Comparison of ENCODE assay signal across 23 cellular contexts in the genomic region with DNA sequence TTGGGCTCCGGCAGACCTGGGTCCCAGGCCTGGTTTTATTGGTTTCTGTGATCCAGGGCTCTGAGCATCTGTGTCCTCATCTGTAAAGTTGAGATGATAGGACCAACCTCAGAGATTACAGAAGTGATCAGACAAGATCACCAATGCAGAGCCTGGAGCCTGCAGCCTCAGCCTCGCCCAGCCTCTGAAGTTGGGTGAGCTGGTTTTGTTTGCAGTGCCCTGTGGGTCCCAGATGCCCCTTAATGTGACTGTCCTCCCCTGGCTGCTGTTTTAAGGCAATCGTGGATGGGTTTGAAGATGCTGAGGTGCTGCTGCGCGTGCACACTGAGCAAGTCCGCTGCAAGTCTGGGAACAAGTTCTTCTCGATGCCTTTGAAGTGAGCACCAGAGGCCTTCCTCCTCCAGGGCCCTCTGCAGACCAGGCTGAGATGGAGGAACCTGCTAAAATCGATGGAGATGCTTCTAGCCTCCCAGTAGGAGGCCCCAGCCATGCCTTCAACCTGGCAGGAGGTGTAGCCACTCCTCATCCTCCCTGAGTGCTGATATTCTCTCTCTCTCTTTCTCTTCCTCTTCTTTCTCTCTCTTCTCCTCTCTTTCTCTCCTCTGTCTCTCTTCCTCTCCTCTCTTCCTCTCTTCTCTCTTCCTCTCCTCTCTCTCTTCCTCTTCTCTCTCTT. TPM values are rescaled to one million over a fixed set of nuclear protein-coding genes. Genes with fewer than 3 reads are reported as not detected.
A peak's percentile ranks its signal among the peaks of the same experiment; 100 is the strongest.
DNase-seq lines count a peak whose midpoint lies in the region; ATAC-seq and TF ChIP-seq lines count a peak whose summit lies in the region.
"Had no signal": no experiment of that assay in that cellular context is flagged by ENCODE, and none has a peak within 500 bp of the region (broad histone marks: within the 10 kb centered on the region; RNA-seq: fewer than 3 reads in every experiment).

No MANE protein-coding gene starts in this region.

- peak overlapping the region; percentile 40 for H3K27ac ChIP-seq in DOHH2 (ENCODE audit: low read depth, low read length)
- no peak overlapping the region for H3K27ac ChIP-seq in upper lobe of right lung
- H3K27ac ChIP-seq: BLaER1, GM23248, parathyroid adenoma, right atrium auricular region, SK-N-MC, transverse colon had no signal

- no peaks in the 10 kb centered on the region for H4K20me1 ChIP-seq in DOHH2 (ENCODE audit: control insufficient read depth, insufficient read depth, low read depth, low read length)

- H3K36me3 ChIP-seq in DOHH2 (ENCODE audit: control insufficient read depth, low read length) (no peaks in the 10 kb centered on the region), upper lobe of right lung (peaks cover 23% of the 10 kb centered on the region)
- H3K36me3 ChIP-seq: transverse colon had no signal

- H3K4me2 ChIP-seq in DOHH2 (ENCODE audit: low read length), result peak overlapping the region; percentile 9; the same call in 1 of the 2 replicates
- H3K4me2 ChIP-seq: BLaER1, smooth muscle cell had no signal

- H3K4me1 Mint-ChIP-seq in activated naive CD8-positive, alpha-beta T cell treated with anti-CD3 and anti-CD28 coated beads, Interleukin-2, amount 10 ng/mL, durations not matched to agents 7 days and 5 days, result peaks cover 14% of the 10 kb centered on the region
- H3K4me1 Mint-ChIP-seq in activated naive CD8-positive, alpha-beta T cell treated with anti-CD3 and anti-CD28 coated beads, Interleukin-2, amount 50 U/mL, for 24 hours, result peaks cover 13% of the 10 kb centered on the region
- peaks cover 22% of the 10 kb centered on the region for H3K4me1 Mint-ChIP-seq in central memory CD8-positive, alpha-beta T cell
- peaks cover 13% of the 10 kb centered on the region for H3K4me1 Mint-ChIP-seq in osteocyte (ENCODE audit: unreplicated experiment)

- H3K4me1 ChIP-seq in DOHH2 (ENCODE audit: control insufficient read depth, low read length) (peaks cover 23% of the 10 kb centered on the region), upper lobe of right lung (peaks cover 28% of the 10 kb centered on the region)

- H3K9me3 Mint-ChIP-seq in activated naive CD8-positive, alpha-beta T cell treated with anti-CD3 and anti-CD28 coated beads, Interleukin-2, amount 10 ng/mL, durations not matched to agents 7 days and 5 days, result no peaks in the 10 kb centered on the region
- no peaks in the 10 kb centered on the region for H3K9me3 Mint-ChIP-seq in activated naive CD8-positive, alpha-beta T cell treated with anti-CD3 and anti-CD28 coated beads, Interleukin-2, amount 50 U/mL, for 24 hours
- H3K9me3 Mint-ChIP-seq in central memory CD8-positive, alpha-beta T cell, result no peaks in the 10 kb centered on the region
- no peaks in the 10 kb centered on the region for H3K9me3 Mint-ChIP-seq in osteocyte (ENCODE audit: unreplicated experiment)
- H3K9me3 Mint-ChIP-seq: nephron progenitor cell; T-helper 1 cell treated with Interleukin-12 subunit alpha and Interleukin-12 subunit beta and Interleukin-4 antibody, amounts not matched to agents 30 μg/mL and 1 μg/mL, for 36 hours had no signal

- peaks cover 7% of the 10 kb centered on the region for H3K36me3 Mint-ChIP-seq in activated naive CD8-positive, alpha-beta T cell treated with anti-CD3 and anti-CD28 coated beads, Interleukin-2, amount 10 ng/mL, durations not matched to agents 7 days and 5 days
- H3K36me3 Mint-ChIP-seq in activated naive CD8-positive, alpha-beta T cell treated with anti-CD3 and anti-CD28 coated beads, Interleukin-2, amount 50 U/mL, for 24 hours (ENCODE audit: low read depth), result no peaks in the 10 kb centered on the region
- H3K36me3 Mint-ChIP-seq in central memory CD8-positive, alpha-beta T cell (ENCODE audit: insufficient read depth), result peaks cover 14% of the 10 kb centered on the region
- H3K36me3 Mint-ChIP-seq in osteocyte (ENCODE audit: unreplicated experiment), result peaks cover 5% of the 10 kb centered on the region
- H3K36me3 Mint-ChIP-seq: brain had no signal

- H3K9me2 ChIP-seq in DOHH2 (replicated peaks; ENCODE audit: control insufficient read depth, low read length), result no peaks in the 10 kb centered on the region

- H3K27me3 ChIP-seq in DOHH2 (ENCODE audit: control insufficient read depth, low read length), result no peaks in the 10 kb centered on the region
- no peaks in the 10 kb centered on the region for H3K27me3 ChIP-seq in upper lobe of right lung
- H3K27me3 ChIP-seq: right atrium auricular region, transverse colon had no signal

- POLR2A ChIA-PET in activated naive CD8-positive, alpha-beta T cell treated with anti-CD3 and anti-CD28 coated beads, Interleukin-2, amount 10 ng/mL, durations not matched to agents 7 days and 5 days (lab: Charles Lee), result interaction anchor here (0.6 kb wide), 1 partner anchor 12 kb away, joined by 5 read pairs; no protein-coding TSS in a partner anchor

- TF ChIP-seq CTCF in DOHH2 (IDR thresholded peaks at IDR 0.05; ENCODE audit: low read depth, low read length, poor library complexity, severe bottlenecking) (no peak), upper lobe of right lung (IDR thresholded peaks at IDR 0.05) (no peak), osteocyte (IDR thresholded peaks at IDR 0.05) (no peak)

- intact Hi-C loops in upper lobe of right lung (cut with DNase I), result loop anchor here (5.0 kb wide), 1 partner anchor 102 kb away; no protein-coding TSS in a partner anchor

- H3K9me3 ChIP-seq in DOHH2 (ENCODE audit: control insufficient read depth, insufficient read depth, low read length) (no peaks in the 10 kb centered on the region), upper lobe of right lung (no peaks in the 10 kb centered on the region)
- H3K9me3 ChIP-seq: BLaER1, mucosa of descending colon, right atrium auricular region, transverse colon had no signal

- no peak overlapping the region for H3K4me3 Mint-ChIP-seq in activated naive CD8-positive, alpha-beta T cell treated with anti-CD3 and anti-CD28 coated beads, Interleukin-2, amount 10 ng/mL, durations not matched to agents 7 days and 5 days
- no peak overlapping the region for H3K4me3 Mint-ChIP-seq in activated naive CD8-positive, alpha-beta T cell treated with anti-CD3 and anti-CD28 coated beads, Interleukin-2, amount 50 U/mL, for 24 hours
- H3K4me3 Mint-ChIP-seq in central memory CD8-positive, alpha-beta T cell, result peak overlapping the region; percentile 21
- H3K4me3 Mint-ChIP-seq in osteocyte (ENCODE audit: unreplicated experiment), result no peak overlapping the region
- H3K4me3 Mint-ChIP-seq: nephron progenitor cell; T-helper 1 cell treated with Interleukin-12 subunit alpha and Interleukin-12 subunit beta and Interleukin-4 antibody, amounts not matched to agents 30 μg/mL and 1 μg/mL, for 36 hours had no signal

- H3K4me3 ChIP-seq in DOHH2 (ENCODE audit: low read length) (no peak overlapping the region), upper lobe of right lung (no peak overlapping the region)
- H3K4me3 ChIP-seq: BLaER1, GM12878, GM23248, lung, mucosa of descending colon, right atrium auricular region, SK-N-MC, smooth muscle cell, transverse colon had no signal

- no peaks in the 10 kb centered on the region for H3K79me2 ChIP-seq in DOHH2 (ENCODE audit: control insufficient read depth, low read length)
- H3K79me2 ChIP-seq: parathyroid adenoma had no signal

- peak overlapping the region; percentile 84 for H3K27ac Mint-ChIP-seq in activated naive CD8-positive, alpha-beta T cell treated with anti-CD3 and anti-CD28 coated beads, Interleukin-2, amount 10 ng/mL, durations not matched to agents 7 days and 5 days
- no peak overlapping the region for H3K27ac Mint-ChIP-seq in activated naive CD8-positive, alpha-beta T cell treated with anti-CD3 and anti-CD28 coated beads, Interleukin-2, amount 50 U/mL, for 24 hours
- H3K27ac Mint-ChIP-seq in central memory CD8-positive, alpha-beta T cell (ENCODE audit: low read depth), result peak overlapping the region; percentile 94
- no peak overlapping the region for H3K27ac Mint-ChIP-seq in osteocyte (ENCODE audit: unreplicated experiment)
- H3K27ac Mint-ChIP-seq: nephron progenitor cell had no signal

- DNase-seq in activated naive CD8-positive, alpha-beta T cell treated with anti-CD3 and anti-CD28 coated beads, Interleukin-2, amount 10 ng/mL, durations not matched to agents 7 days and 5 days, result no peak
- DNase-seq in activated naive CD8-positive, alpha-beta T cell treated with anti-CD3 and anti-CD28 coated beads, Interleukin-2, amount 50 U/mL, for 24 hours, result no peak
- no peak for DNase-seq in central memory CD8-positive, alpha-beta T cell (ENCODE audit: low spot score in 2 of 2)
- DNase-seq in upper lobe of right lung (peak; percentile 51), GM19238 (ENCODE audit: insufficient read length, low spot score) (no peak), osteocyte (ENCODE audit: extremely low spot score, unreplicated experiment) (no peak)
- DNase-seq: activated gamma-delta T cell, NCI-H1436 treated with DMSO at 0.1 percent for 48 hours, NCI-H446 treated with DMSO at 0.1 percent for 48 hours had no signal

- H3F3A ChIP-seq in DOHH2 (ENCODE audit: control insufficient read depth, insufficient read depth), result peaks cover 6% of the 10 kb centered on the region; the same call in 1 of the 2 replicates

- no peak for ATAC-seq in activated naive CD8-positive, alpha-beta T cell treated with anti-CD3 and anti-CD28 coated beads, Interleukin-2, amount 10 ng/mL, durations not matched to agents 7 days and 5 days (ENCODE audit: low read depth)
- no peak for ATAC-seq in activated naive CD8-positive, alpha-beta T cell treated with anti-CD3 and anti-CD28 coated beads, Interleukin-2, amount 50 U/mL, for 24 hours
- peak; percentile 30 for ATAC-seq in central memory CD8-positive, alpha-beta T cell (replicated peaks; ENCODE audit: extremely low read depth, poor library complexity, severe bottlenecking)
- no peak for ATAC-seq in upper lobe of right lung
- ATAC-seq: mucosa of descending colon had no signal

- H3K27me3 Mint-ChIP-seq in activated naive CD8-positive, alpha-beta T cell treated with anti-CD3 and anti-CD28 coated beads, Interleukin-2, amount 10 ng/mL, durations not matched to agents 7 days and 5 days, result peaks cover 8% of the 10 kb centered on the region
- H3K27me3 Mint-ChIP-seq in activated naive CD8-positive, alpha-beta T cell treated with anti-CD3 and anti-CD28 coated beads, Interleukin-2, amount 50 U/mL, for 24 hours, result peaks cover 4% of the 10 kb centered on the region
- no peaks in the 10 kb centered on the region for H3K27me3 Mint-ChIP-seq in central memory CD8-positive, alpha-beta T cell
- H3K27me3 Mint-ChIP-seq in osteocyte (ENCODE audit: unreplicated experiment), result peaks cover 7% of the 10 kb centered on the region
- H3K27me3 Mint-ChIP-seq: brain had no signal

RNA-seq across cellular contexts. Expression of a gene that starts 5.6 kb away (rescaled TPM):
- under 1 TPM; 0.61 to 0.62 TPM for total RNA-seq in activated naive CD8-positive, alpha-beta T cell treated with anti-CD3 and anti-CD28 coated beads, Interleukin-2, amount 10 ng/mL, durations not matched to agents 7 days and 5 days
- 25.2 TPM for total RNA-seq in upper lobe of right lung
- total RNA-seq in osteocyte, result 4.9 and 5.2 TPM in 2 replicates

RNA-seq across cellular contexts. Expression of a gene that starts 18.8 kb away (rescaled TPM):
- 10 to 100 TPM; 47.4 to 53.9 TPM for total RNA-seq in activated naive CD8-positive, alpha-beta T cell treated with anti-CD3 and anti-CD28 coated beads, Interleukin-2, amount 10 ng/mL, durations not matched to agents 7 days and 5 days
- total RNA-seq in upper lobe of right lung, result 37.4 TPM
- 43.4 and 45.5 TPM in 2 replicates for total RNA-seq in osteocyte

RNA-seq across cellular contexts. Expression of a gene that starts 19.5 kb away (rescaled TPM):
- total RNA-seq in activated naive CD8-positive, alpha-beta T cell treated with anti-CD3 and anti-CD28 coated beads, Interleukin-2, amount 10 ng/mL, durations not matched to agents 7 days and 5 days, result 10 to 100 TPM; 21.5 to 21.8 TPM
- 10.6 TPM for total RNA-seq in upper lobe of right lung
- total RNA-seq in osteocyte, result 11.9 and 14.9 TPM in 2 replicates

RNA-seq across cellular contexts. Expression of a gene that starts 49.1 kb away (rescaled TPM):
- not detected for total RNA-seq in activated naive CD8-positive, alpha-beta T cell treated with anti-CD3 and anti-CD28 coated beads, Interleukin-2, amount 10 ng/mL, durations not matched to agents 7 days and 5 days
- total RNA-seq in upper lobe of right lung (not detected), osteocyte (not detected in 2 replicates)
- total RNA-seq: GM12878, GM23248, right atrium auricular region, smooth muscle cell had no signal

Comparison
In these comparisons a context has a peak if more than half of its experiments do, and no peak if none do; other contexts are left out.
1. H3K27ac Mint-ChIP-seq: peak in activated naive CD8-positive, alpha-beta T cell treated with anti-CD3 and anti-CD28 coated beads, Interleukin-2, amount 10 ng/mL, durations not matched to agents 7 days and 5 days (single experiment) and central memory CD8-positive, alpha-beta T cell (single experiment); none in activated naive CD8-positive, alpha-beta T cell treated with anti-CD3 and anti-CD28 coated beads, Interleukin-2, amount 50 U/mL, for 24 hours (single experiment) and osteocyte (single experiment).